Comparison of ENCODE assay signal across 11 cellular contexts in genomic region chr12:78120866-78121590, GRCh38.
DNase-seq lines count a peak whose midpoint lies in the region; ATAC-seq and TF ChIP-seq lines count a peak whose summit lies in the region.
"Had no signal": no experiment of that assay in that cellular context is flagged by ENCODE, and none has a peak within 500 bp of the region (broad histone marks: within the 10 kb centered on the region; RNA-seq: fewer than 3 reads in every experiment).

No MANE protein-coding gene starts in this region.

- H3K9me3 ChIP-seq in BE2C (no peaks in the 10 kb centered on the region), Panc1 (ENCODE audit: control insufficient read depth, insufficient read depth, low read depth, low read length) (no peaks in the 10 kb centered on the region), tibial artery (no peaks in the 10 kb centered on the region)

- ATAC-seq in Panc1, result no peak
- no peak for ATAC-seq in activated naive CD4-positive, alpha-beta T cell treated with anti-CD3 and anti-CD28 coated beads, Interleukin-2, amount 50 U/mL, for 72 hours

- H3K36me3 ChIP-seq in BE2C (no peaks in the 10 kb centered on the region), Panc1 (ENCODE audit: control insufficient read depth, insufficient read depth, low read length) (no peaks in the 10 kb centered on the region), tibial artery (no peaks in the 10 kb centered on the region)

- no peaks in the 10 kb centered on the region for H3K36me3 Mint-ChIP-seq in activated naive CD4-positive, alpha-beta T cell treated with anti-CD3 and anti-CD28 coated beads, Interleukin-2, amount 50 U/mL, for 72 hours

- no peak overlapping the region for H3K4me3 ChIP-seq in BE2C (ENCODE audit: low read depth, low read length)
- no peak overlapping the region for H3K4me3 ChIP-seq in HL-60 (replicated peaks; ENCODE audit: insufficient read depth, low read length)
- no peak overlapping the region for H3K4me3 ChIP-seq in Panc1 (ENCODE audit: low read depth in 2 of 2, low read length in 2 of 2)
- no peak overlapping the region for H3K4me3 ChIP-seq in tibial artery

- no peak overlapping the region for H3K27ac ChIP-seq in HL-60 (replicated peaks)
- no peak overlapping the region for H3K27ac ChIP-seq in Panc1 (ENCODE audit: low read length)
- no peak overlapping the region for H3K27ac ChIP-seq in tibial artery

- no peak overlapping the region for H3K27ac Mint-ChIP-seq in activated naive CD4-positive, alpha-beta T cell treated with anti-CD3 and anti-CD28 coated beads, Interleukin-2, amount 50 U/mL, for 72 hours

- peaks cover 0 to 2% of the 10 kb centered on the region in 2 donors for H3K9me3 Mint-ChIP-seq in activated naive CD4-positive, alpha-beta T cell treated with anti-CD3 and anti-CD28 coated beads, Interleukin-2, amount 50 U/mL, for 72 hours

- H3K27me3 ChIP-seq in BE2C (peaks cover 20% of the 10 kb centered on the region), HL-60 (ENCODE audit: insufficient read depth, poor library complexity, severe bottlenecking) (no peaks in the 10 kb centered on the region), Panc1 (ENCODE audit: control insufficient read depth, insufficient read depth, low read length) (no peaks in the 10 kb centered on the region), tibial artery (no peaks in the 10 kb centered on the region)

- in situ Hi-C loops in Panc1 (cut with HindIII; ENCODE audit: low pct_unique_long_range_greater_than_20kb, low sequenced_read_pairs), result no loop called here

- DNase-seq in BE2C (no peak), HL-60 (ENCODE audit: low read depth in 1 of 2, low spot score in 1 of 2) (peak; percentile 5 to 22), Panc1 (ENCODE audit: low read depth, low spot score) (no peak), globus pallidus (ENCODE audit: low spot score) (peak; percentile 46), tibial artery (no peak), HPDE6-E6E7 (ENCODE audit: extremely low spot score) (no peak), HEK293T (ENCODE audit: extremely low spot score) (no peak)
- no peak for DNase-seq in activated naive CD4-positive, alpha-beta T cell treated with anti-CD3 and anti-CD28 coated beads, Interleukin-2, amount 50 U/mL, for 72 hours (ENCODE audit: low spot score in 2 of 2)
- DNase-seq: cerebellar nuclear complex; stimulated activated CD8-positive, alpha-beta memory T cell treated with anti-CD3 and anti-CD28 coated beads, Interleukin-4, amount 100 ng/mL, for 48 hours; T1000 had no signal

- H3K4me1 ChIP-seq in BE2C (no peaks in the 10 kb centered on the region), Panc1 (ENCODE audit: control insufficient read depth, insufficient read depth, low read length) (no peaks in the 10 kb centered on the region), tibial artery (no peaks in the 10 kb centered on the region)

- no TSS peak for BruUV-seq in Panc1 (replicated peaks; lab: Mats Ljungman, UMichigan)

- CTCF ChIA-PET in Panc1 (lab: Charles Lee) (interaction anchor here (0.6 kb wide), 1 partner anchor 14 kb away, joined by 5 read pairs; no protein-coding TSS in a partner anchor), HEK293T (lab: Yijun Ruan, JAX) (interaction anchor here (0.6 to 1.7 kb wide), 2 partner anchors 79 to 123 kb away, joined by 4 to 6 read pairs; no protein-coding TSS in a partner anchor)

- POLR2A ChIA-PET in Panc1 (lab: Charles Lee), result no interaction called here
- POLR2A ChIA-PET in HEK293T (lab: Yijun Ruan, JAX), result no interaction called here

- intact Hi-C loops in Panc1 (cut with micrococcal nuclease; ENCODE audit: unreplicated experiment), result loop anchor here (1.0 kb wide), 1 partner anchor 121 kb away; no protein-coding TSS in a partner anchor
- intact Hi-C loops in tibial artery (cut with DNase I; ENCODE audit: low total_unique reads), result no loop called here

- TF ChIP-seq CTCF in BE2C (IDR thresholded peaks at IDR 0.05; ENCODE audit: low read depth, low read length), result peak; percentile 22; the same call in 1 of the 2 replicates
- TF ChIP-seq CTCF in HL-60 (IDR thresholded peaks at IDR 0.05; ENCODE audit: insufficient read depth, low read length), result peak; percentile 1
- TF ChIP-seq CTCF in Panc1 (IDR thresholded peaks at IDR 0.05), result peak; percentile 36; the same call in 1 of the 2 replicates
- no peak for TF ChIP-seq CTCF in tibial artery (IDR thresholded peaks at IDR 0.05)

TF ChIP-seq in HEK293T, 16 proteins besides CTCF, POLR2A, EP300 and RAD21:
- TF ChIP-seq HDGF (IDR thresholded peaks at IDR 0.05; ENCODE audit: borderline replicate concordance) (no peak), FOXK2 (IDR thresholded peaks at IDR 0.05) (no peak), CTBP1 (IDR thresholded peaks at IDR 0.05; ENCODE audit: borderline replicate concordance) (no peak), SP1 (IDR thresholded peaks at IDR 0.05) (no peak), LEF1 (IDR thresholded peaks at IDR 0.05; ENCODE audit: borderline replicate concordance) (no peak), PKNOX1 (IDR thresholded peaks at IDR 0.05) (no peak), ELF4 (IDR thresholded peaks at IDR 0.05) (no peak), ARNT (IDR thresholded peaks at IDR 0.05) (no peak), ZNF384 (IDR thresholded peaks at IDR 0.05) (no peak), FOXM1 (IDR thresholded peaks at IDR 0.05; ENCODE audit: borderline replicate concordance) (no peak), L3MBTL2 (conservative IDR thresholded peaks at IDR 0.05) (no peak), SUZ12 (IDR thresholded peaks at IDR 0.05) (no peak)

Comparison
In these comparisons a context has a peak if more than half of its experiments do, and no peak if none do; other contexts are left out.
1. DNase-seq: peak in HL-60 (2 of 2) and globus pallidus (single experiment); none in BE2C (single experiment), Panc1 (single experiment), activated naive CD4-positive, alpha-beta T cell treated with anti-CD3 and anti-CD28 coated beads, Interleukin-2, amount 50 U/mL, for 72 hours (0 of 2), tibial artery (0 of 2), HPDE6-E6E7 (single experiment) and HEK293T (single experiment).
2. CTCF ChIP-seq: peak in BE2C (single experiment), HL-60 (single experiment) and Panc1 (single experiment); none in tibial artery (0 of 2).